Comparison of ENCODE assay signal across 17 cellular contexts in genomic region chr2:215835641-215836040, GRCh38.
DNase-seq lines count a peak whose midpoint lies in the region; ATAC-seq and TF ChIP-seq lines count a peak whose summit lies in the region.
"Had no signal": no experiment of that assay in that cellular context is flagged by ENCODE, and none has a peak within 500 bp of the region (broad histone marks: within the 10 kb centered on the region; RNA-seq: fewer than 3 reads in every experiment).

No MANE protein-coding gene starts in this region.

- peaks cover 41% of the 10 kb centered on the region for H3K4me1 Mint-ChIP-seq in nephron

- H3K27ac Mint-ChIP-seq in nephron: peak overlapping the region; percentile 69 to 86 (median 85)
- H3K27ac Mint-ChIP-seq: CD8-positive, alpha-beta T cell had no signal

- no peak for TF ChIP-seq CTCF in LNCaP clone FGC (IDR thresholded peaks at IDR 0.05; ENCODE audit: control insufficient read depth, extremely low read depth, insufficient read depth)
- TF ChIP-seq CTCF in nephron (IDR thresholded peaks at IDR 0.05; ENCODE audit: unreplicated experiment in 3 of 3): no peak
- no peak for TF ChIP-seq CTCF in tibial artery (IDR thresholded peaks at IDR 0.05)

- no peaks in the 10 kb centered on the region for H3K36me3 ChIP-seq in tibial artery
- H3K36me3 ChIP-seq: BE2C, MG63 had no signal

- no peak for ATAC-seq in GM19328 (IDR thresholded peaks at IDR 0.05; ENCODE audit: unreplicated experiment)
- ATAC-seq: CD8-positive, alpha-beta T cell had no signal

- no peaks in the 10 kb centered on the region for H3K27me3 ChIP-seq in tibial artery
- H3K27me3 ChIP-seq: BE2C, MG63 had no signal

- H3K27me3 Mint-ChIP-seq in nephron (ENCODE audit: low read depth): no peaks in the 10 kb centered on the region

- intact Hi-C loops in tibial artery (cut with DNase I; ENCODE audit: low total_unique reads): no loop called here

- peak overlapping the region; percentile 34 for H3K27ac ChIP-seq in cingulate gyrus (ENCODE audit: low read depth, low read length)
- H3K27ac ChIP-seq in tibial artery: peak overlapping the region; percentile 20 to 33
- H3K27ac ChIP-seq: KMS-11 had no signal

- H3K4me1 ChIP-seq in tibial artery: peaks cover 0 to 38% (median 10%) of the 10 kb centered on the region in 4 donors
- H3K4me1 ChIP-seq: BE2C had no signal

- peak; percentile 96 for DNase-seq in LNCaP clone FGC (ENCODE audit: low read depth)
- no peak for DNase-seq in tibial artery
- DNase-seq in MV-4-11 (lab: John Stamatoyannopoulos, UW): no peak
- no peak for DNase-seq in NCI-H510A (lab: John Stamatoyannopoulos, UW)
- DNase-seq: BE2C; CD8-positive, alpha-beta T cell; MG63; NCI-H1105 treated with DMSO at 0.1 percent for 48 hours; NCI-H187 treated with DMSO at 0.1 percent for 48 hours; NCI-H2171; NCI-H446 treated with DMSO at 0.1 percent for 48 hours; NCI-H774; SIG-M5 had no signal

- no peaks in the 10 kb centered on the region for H3K9me3 ChIP-seq in tibial artery
- H3K9me3 ChIP-seq: BE2C, MG63 had no signal

- no peaks in the 10 kb centered on the region for H3K9me3 Mint-ChIP-seq in nephron
- H3K9me3 Mint-ChIP-seq: CD8-positive, alpha-beta T cell had no signal

- H3K4me3 ChIP-seq in LNCaP clone FGC (ENCODE audit: low read depth, low read length): no peak overlapping the region
- no peak overlapping the region for H3K4me3 ChIP-seq in tibial artery
- H3K4me3 ChIP-seq: MG63 had no signal

- no peak overlapping the region for H3K4me3 Mint-ChIP-seq in nephron
- H3K4me3 Mint-ChIP-seq: CD8-positive, alpha-beta T cell had no signal

- no peaks in the 10 kb centered on the region for H3K36me3 Mint-ChIP-seq in nephron (ENCODE audit: low read depth)
- H3K36me3 Mint-ChIP-seq: CD8-positive, alpha-beta T cell had no signal
